In the genomic region with DNA sequence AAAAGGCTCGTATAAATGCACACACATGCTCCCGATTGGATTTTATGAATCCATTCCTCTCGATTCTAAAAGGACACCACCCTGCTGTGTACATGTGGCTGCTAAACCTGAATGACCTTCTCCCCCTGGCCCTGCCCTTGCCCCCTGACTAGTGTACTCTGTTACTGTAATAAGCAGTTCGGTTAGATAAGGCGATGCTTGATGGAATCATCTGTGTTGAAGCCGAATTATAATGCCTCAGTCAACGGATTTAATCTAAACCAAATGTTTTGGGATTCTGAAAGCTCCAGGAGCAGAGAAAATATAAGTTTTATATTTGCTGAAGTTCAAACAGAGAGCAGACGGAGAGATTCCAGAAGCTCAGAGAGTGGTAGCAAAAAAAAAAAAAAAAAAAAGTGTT, we compare ENCODE assay signal across 22 cellular contexts.
"Had no signal": no experiment of that assay in that cellular context is flagged by ENCODE, and none has a peak within 500 bp of the region (broad histone marks: within the 10 kb centered on the region; RNA-seq: fewer than 3 reads in every experiment).

No MANE protein-coding gene starts in this region.

- H3K9me3 ChIP-seq: esophagus squamous epithelium, gastroesophageal sphincter had no signal

- H3K27me3 Mint-ChIP-seq: activated CD8-positive, alpha-beta T cell treated with anti-CD3 and anti-CD28 coated beads for 36 hours; activated T-helper 17 cell treated with anti-CD3 and anti-CD28 coated beads, Interleukin-2, amount 50 U/mL, for 72 hours had no signal

- H3K4me3 Mint-ChIP-seq: activated CD8-positive, alpha-beta T cell treated with anti-CD3 and anti-CD28 coated beads for 36 hours; activated naive CD8-positive, alpha-beta T cell; activated T-cell treated with anti-CD3 and anti-CD28 coated beads, Interleukin-2, amount 50 U/mL, for 4 hours; activated T-helper 17 cell treated with anti-CD3 and anti-CD28 coated beads, Interleukin-2, amount 50 U/mL, for 72 hours had no signal

- H3K4me1 Mint-ChIP-seq: activated T-helper 17 cell treated with anti-CD3 and anti-CD28 coated beads, Interleukin-2, amount 50 U/mL, for 72 hours had no signal

- H3K36me3 ChIP-seq: esophagus squamous epithelium, gastroesophageal sphincter had no signal

- H3K9me3 Mint-ChIP-seq: activated CD8-positive, alpha-beta T cell treated with anti-CD3 and anti-CD28 coated beads for 36 hours; activated T-cell treated with anti-CD3 and anti-CD28 coated beads, Interleukin-2, amount 50 U/mL, for 4 hours; activated T-helper 17 cell treated with anti-CD3 and anti-CD28 coated beads, Interleukin-2, amount 50 U/mL, for 72 hours had no signal

- H3K27ac Mint-ChIP-seq: activated CD8-positive, alpha-beta T cell treated with anti-CD3 and anti-CD28 coated beads for 36 hours; activated naive CD8-positive, alpha-beta T cell; activated T-helper 17 cell treated with anti-CD3 and anti-CD28 coated beads, Interleukin-2, amount 50 U/mL, for 72 hours had no signal

- DNase-seq: activated CD4-positive, alpha-beta T cell treated with anti-CD3 and anti-CD28 coated beads for 1 hour; activated CD4-positive, alpha-beta T cell treated with anti-CD3 and anti-CD28 coated beads for 48 hours; activated CD4-positive, alpha-beta T cell treated with anti-CD3 and anti-CD28 coated beads, Interleukin-2, amount 50 U/mL, for 1 hour; activated CD4-positive, alpha-beta T cell treated with anti-CD3 and anti-CD28 coated beads, Interleukin-2, amount 50 U/mL, for 48 hours; activated CD8-positive, alpha-beta memory T cell treated with anti-CD3 and anti-CD28 coated beads for 24 hours; activated CD8-positive, alpha-beta T cell treated with anti-CD3 and anti-CD28 coated beads for 36 hours; activated effector memory CD4-positive, alpha-beta T cell treated with Interleukin-2 at 50 U/mL for 16 hours; activated gamma-delta T cell treated with Interleukin-2 at 50 U/mL for 16 hours; activated naive CD4-positive, alpha-beta T cell treated with anti-CD3 and anti-CD28 coated beads, Interleukin-2, amount 50 U/mL, for 16 hours; activated naive CD4-positive, alpha-beta T cell treated with Interleukin-2 at 50 U/mL for 16 hours; activated T-cell treated with anti-CD3 and anti-CD28 coated beads, Interleukin-2, amount 50 U/mL, for 4 hours; amniotic stem cell; cortex of kidney; dermis blood vessel endothelial cell; effector CD8-positive, alpha-beta T cell; esophagus squamous epithelium; foreskin melanocyte; T-helper 2 cell had no signal

- H3K4me1 ChIP-seq: esophagus squamous epithelium, gastroesophageal sphincter had no signal

- H3K27me3 ChIP-seq: esophagus squamous epithelium, gastroesophageal sphincter had no signal

- H3K36me3 Mint-ChIP-seq: activated naive CD8-positive, alpha-beta T cell had no signal

- H3K27ac ChIP-seq: epithelial cell of prostate, esophagus squamous epithelium, gastroesophageal sphincter had no signal

- H3K4me3 ChIP-seq: esophagus squamous epithelium, gastroesophageal sphincter had no signal

- ATAC-seq: activated CD8-positive, alpha-beta T cell treated with anti-CD3 and anti-CD28 coated beads for 36 hours; activated T-cell treated with anti-CD3 and anti-CD28 coated beads, Interleukin-2, amount 50 U/mL, for 4 hours; activated T-helper 17 cell treated with anti-CD3 and anti-CD28 coated beads, Interleukin-2, amount 50 U/mL, for 72 hours; gastroesophageal sphincter had no signal
